In genomic region chrX:24900234-24900633, GRCh38 we compare ENCODE assay signal across 17 cellular contexts.
DNase-seq lines count a peak whose midpoint lies in the region; ATAC-seq, FAIRE-seq and TF ChIP-seq lines count a peak whose summit lies in the region.
"Had no signal": no experiment of that assay in that cellular context is flagged by ENCODE, and none has a peak within 500 bp of the region (broad histone marks: within the 10 kb centered on the region; RNA-seq: fewer than 3 reads in every experiment).

No MANE protein-coding gene starts in this region.

- H3K4me3 ChIP-seq in HepG2 (replicated peaks in 1 of 3; ENCODE audit: insufficient read depth in 1 of 3, low read depth in 2 of 3, low read length in 3 of 3) (no peak overlapping the region), right lobe of liver (no peak overlapping the region)
- H3K4me3 ChIP-seq: BLaER1 treated with 17β-estradiol and CSF1 and Interleukin-3, amounts not matched to agents 10 nM and 100 nM had no signal

- H4K20me1 ChIP-seq in HepG2 (ENCODE audit: insufficient read depth, low read length), result no peaks in the 10 kb centered on the region

- POLR2A ChIA-PET in MCF 10A (lab: Yijun Ruan, JAX) (no interaction called here), HepG2 (lab: Yijun Ruan, JAX) (no interaction called here)

- BruUV-seq in MCF 10A (replicated peaks; lab: Mats Ljungman, UMichigan), result no TSS peak
- BruUV-seq in HepG2 (replicated peaks; lab: Mats Ljungman, UMichigan), result no TSS peak

- WGBS in HepG2 (ENCODE audit: low lambda C conversion rate), result 93% methylated on average over 1 of the region's 1 CpG
- WGBS in right lobe of liver (ENCODE audit: insufficient coverage, low coverage, low lambda C conversion rate, missing lambda C conversion rate), result 69% methylated on average over 1 of the region's 1 CpG

- H3K9me3 Mint-ChIP-seq in MCF 10A (ENCODE audit: unreplicated experiment) (no peaks in the 10 kb centered on the region), progenitor cell of endocrine pancreas (ENCODE audit: low read depth) (no peaks in the 10 kb centered on the region)
- H3K9me3 Mint-ChIP-seq: HFFc6, IgD-negative memory B cell had no signal

- no peaks in the 10 kb centered on the region for H3K4me1 Mint-ChIP-seq in MCF 10A (ENCODE audit: insufficient read depth, unreplicated experiment)
- H3K4me1 Mint-ChIP-seq in progenitor cell of endocrine pancreas (ENCODE audit: low read depth), result peaks cover 23% of the 10 kb centered on the region
- H3K4me1 Mint-ChIP-seq: CD4-positive, CD25-positive, alpha-beta regulatory T cell had no signal

- TF ChIP-seq RAD21 in HepG2 (CRISPR knock-in tag; IDR thresholded peaks at IDR 0.05), result no peak

- no peak overlapping the region for H3K9ac ChIP-seq in HepG2 (ENCODE audit: insufficient read depth, low read depth, low read length)
- H3K9ac ChIP-seq: BLaER1 treated with 17β-estradiol and CSF1 and Interleukin-3, amounts not matched to agents 10 nM and 100 nM had no signal

- H3K27ac Mint-ChIP-seq in MCF 10A (ENCODE audit: low read depth, unreplicated experiment) (no peak overlapping the region), progenitor cell of endocrine pancreas (peak overlapping the region; percentile 78)
- H3K27ac Mint-ChIP-seq: CD4-positive, CD25-positive, alpha-beta regulatory T cell; HFFc6; IgD-negative memory B cell had no signal

- ATAC-seq in HepG2 (no peak), right lobe of liver (no peak), HG03520 (IDR thresholded peaks at IDR 0.05; ENCODE audit: unreplicated experiment) (no peak)

- H3K9me3 ChIP-seq in HepG2 (ENCODE audit: low read length) (no peaks in the 10 kb centered on the region), right lobe of liver (no peaks in the 10 kb centered on the region)

- H3K36me3 ChIP-seq in HepG2 (replicated peaks in 1 of 2; ENCODE audit: control insufficient read depth in 1 of 2, insufficient read depth in 2 of 2, low read length in 2 of 2) (no peaks in the 10 kb centered on the region), right lobe of liver (no peaks in the 10 kb centered on the region)

- TF ChIP-seq POLR2A in HepG2 (IDR thresholded peaks at IDR 0.05; ENCODE audit: insufficient read depth in 1 of 2, low read depth in 2 of 2, low read length in 2 of 2) (no peak), right lobe of liver (IDR thresholded peaks at IDR 0.05) (no peak)

- H3K27me3 ChIP-seq in HepG2 (ENCODE audit: control insufficient read depth in 1 of 2, insufficient read depth in 2 of 2, low read length in 2 of 2) (no peaks in the 10 kb centered on the region), right lobe of liver (no peaks in the 10 kb centered on the region)

- in situ Hi-C loops in T47D (cut with HindIII; ENCODE audit: low pct_unique_long_range_greater_than_20kb, low sequenced_read_pairs) (no loop called here), HepG2 (cut with HindIII; ENCODE audit: extremely low pct_ligation_motif_present, low pct_unique_long_range_greater_than_20kb) (no loop called here)

- no peak overlapping the region for H3K4me2 ChIP-seq in HepG2 (ENCODE audit: low read depth, low read length)
- H3K4me2 ChIP-seq: BLaER1 treated with 17β-estradiol and CSF1 and Interleukin-3, amounts not matched to agents 10 nM and 100 nM had no signal

- DNase-seq in T47D (ENCODE audit: low read depth in 1 of 2, low spot score in 1 of 2) (peak; percentile 16 to 18), MCF 10A (ENCODE audit: unreplicated experiment) (no peak), HepG2 (ENCODE audit: low spot score) (no peak), right lobe of liver (no peak), progenitor cell of endocrine pancreas (ENCODE audit: low spot score, unreplicated experiment) (no peak), cerebellum (ENCODE audit: low spot score) (no peak)
- DNase-seq: AML-193; CD4-positive, CD25-positive, alpha-beta regulatory T cell; DMS53; GF-D8; HCEC 1CT; HFFc6 had no signal

- H3K27me3 Mint-ChIP-seq in MCF 10A (ENCODE audit: insufficient read depth, unreplicated experiment) (peaks cover 19% of the 10 kb centered on the region), progenitor cell of endocrine pancreas (no peaks in the 10 kb centered on the region)
- H3K27me3 Mint-ChIP-seq: CD4-positive, CD25-positive, alpha-beta regulatory T cell; IgD-negative memory B cell had no signal

- H3K4me1 ChIP-seq in HepG2 (ENCODE audit: insufficient read depth, low read length), result peaks cover 13% of the 10 kb centered on the region; the same call in 1 of the 2 replicates
- H3K4me1 ChIP-seq in right lobe of liver, result no peaks in the 10 kb centered on the region

- no peak overlapping the region for H3K27ac ChIP-seq in HepG2 (ENCODE audit: extremely low read length, insufficient read depth, low read length)
- H3K27ac ChIP-seq in right lobe of liver, result no peak overlapping the region
- H3K27ac ChIP-seq: 22Rv1; BLaER1 treated with 17β-estradiol and CSF1 and Interleukin-3, amounts not matched to agents 10 nM and 100 nM had no signal

- no peaks in the 10 kb centered on the region for H3K36me3 Mint-ChIP-seq in MCF 10A (ENCODE audit: insufficient read depth, unreplicated experiment)
- H3K36me3 Mint-ChIP-seq in progenitor cell of endocrine pancreas (ENCODE audit: insufficient read depth), result peaks cover 16% of the 10 kb centered on the region
- H3K36me3 Mint-ChIP-seq: CD4-positive, CD25-positive, alpha-beta regulatory T cell had no signal

- no peak for TF ChIP-seq CTCF in MCF 10A (IDR thresholded peaks at IDR 0.05; ENCODE audit: unreplicated experiment)
- no peak for TF ChIP-seq CTCF in HepG2 (CRISPR knock-in tag; IDR thresholded peaks at IDR 0.05)
- TF ChIP-seq CTCF in right lobe of liver (IDR thresholded peaks at IDR 0.05), result no peak
- no peak for TF ChIP-seq CTCF in progenitor cell of endocrine pancreas (IDR thresholded peaks at IDR 0.05; ENCODE audit: unreplicated experiment)

- no peaks in the 10 kb centered on the region for H3K79me2 ChIP-seq in HepG2 (ENCODE audit: insufficient read depth, low read length)

- H3K4me3 Mint-ChIP-seq in MCF 10A (ENCODE audit: unreplicated experiment) (no peak overlapping the region), progenitor cell of endocrine pancreas (ENCODE audit: low read depth) (no peak overlapping the region)
- H3K4me3 Mint-ChIP-seq: CD4-positive, CD25-positive, alpha-beta regulatory T cell; HFFc6; IgD-negative memory B cell had no signal

- intact Hi-C loops in MCF 10A (cut with micrococcal nuclease) (no loop called here), HepG2 (cut with micrococcal nuclease; ENCODE audit: unreplicated experiment) (no loop called here), right lobe of liver (cut with DNase I) (no loop called here)

- CTCF ChIA-PET in MCF 10A (lab: Yijun Ruan, JAX), result interaction anchor here (0.6 to 1.3 kb wide), 2 partner anchors 61 to 1228 kb away, joined by 3 to 6 read pairs; no protein-coding TSS in a partner anchor
- CTCF ChIA-PET in HepG2 (lab: Yijun Ruan, JAX; ENCODE audit: low intra/inter-chr PET ratio, low total read pairs), result no interaction called here

- no peak for FAIRE-seq in HepG2 (lab: Jason Lieb, UNC)
- FAIRE-seq: H1 had no signal

- TF ChIP-seq EP300 in HepG2 (IDR thresholded peaks at IDR 0.05; ENCODE audit: low read depth in 2 of 2, low read length in 2 of 2) (no peak), HepG2 (CRISPR knock-in tag; IDR thresholded peaks at IDR 0.05; ENCODE audit: borderline replicate concordance) (no peak)

- no peak overlapping the region for H2AFZ ChIP-seq in HepG2 (ENCODE audit: low read length)

TF ChIP-seq in HepG2, 621 proteins besides CTCF, POLR2A, EP300 and RAD21:
- TF ChIP-seq PHF21A (CRISPR knock-in tag; IDR thresholded peaks at IDR 0.05), result no peak
- peak; percentile 68; the same call in 1 of the 2 replicates for TF ChIP-seq RFX5 (IDR thresholded peaks at IDR 0.05; ENCODE audit: low read depth, low read length)

Comparison
In these comparisons a context has a peak if more than half of its experiments do, and no peak if none do; other contexts are left out.
1. DNase-seq: peak in T47D (2 of 2); none in MCF 10A (single experiment), HepG2 (single experiment), right lobe of liver (0 of 3), progenitor cell of endocrine pancreas (single experiment) and cerebellum (single experiment).